ENCODE assay signal across 8 cellular contexts in genomic region chr20:6006603-6006949, GRCh38. TPM values are rescaled to one million over a fixed set of nuclear protein-coding genes. Genes with fewer than 3 reads are reported as not detected.
DNase-seq lines count a peak whose midpoint lies in the region; ATAC-seq and TF ChIP-seq lines count a peak whose summit lies in the region.

No MANE protein-coding gene starts in this region.

- H3K9me3 ChIP-seq in heart left ventricle (no peaks in the 10 kb centered on the region), adrenal gland (replicated peaks in 1 of 3) (no peaks in the 10 kb centered on the region), uterus (no peaks in the 10 kb centered on the region)

- intact Hi-C loops in heart left ventricle (cut with DNase I), result no loop called here
- intact Hi-C loops in left cardiac atrium (cut with DNase I), result no loop called here
- intact Hi-C loops in adrenal gland (cut with DNase I), result no loop called here
- intact Hi-C loops in lower leg skin (cut with DNase I; ENCODE audit: low total_unique reads), result no loop called here
- intact Hi-C loops in uterus (cut with DNase I; ENCODE audit: low total_unique reads), result no loop called here
- intact Hi-C loops in posterior cingulate gyrus (cut with DNase I), result no loop called here

- H3K36me3 ChIP-seq in heart left ventricle (peaks cover 0 to 21% (median 16%) of the 10 kb centered on the region in 9 donors), adrenal gland (replicated peaks in 1 of 2) (peaks cover 0 to 19% of the 10 kb centered on the region in 2 donors), uterus (no peaks in the 10 kb centered on the region)

- ATAC-seq in heart left ventricle (no peak), left cardiac atrium (no peak), HG03469 (IDR thresholded peaks at IDR 0.05; ENCODE audit: unreplicated experiment) (no peak)

- TF ChIP-seq CTCF in heart left ventricle (IDR thresholded peaks at IDR 0.05), result no peak
- TF ChIP-seq CTCF in adrenal gland (IDR thresholded peaks at IDR 0.05), result no peak
- TF ChIP-seq CTCF in lower leg skin (IDR thresholded peaks at IDR 0.05), result no peak
- TF ChIP-seq CTCF in uterus (IDR thresholded peaks at IDR 0.05), result no peak

- WGBS in heart left ventricle, 4 donors, result 0 to 1% (median 1%) methylated on average over 7 to 10 of the region's 10 CpGs
- WGBS in adrenal gland, 4 donors, result 0 to 2% (median 0%) methylated on average over 5 to 10 of the region's 10 CpGs
- 1% methylated on average over 10 of the region's 10 CpGs for WGBS in lower leg skin, 2 donors

- H3K4me1 ChIP-seq in heart left ventricle, result peaks cover 0 to 38% (median 19%) of the 10 kb centered on the region in 12 donors
- peaks cover 14 to 41% of the 10 kb centered on the region in 2 donors for H3K4me1 ChIP-seq in adrenal gland (replicated peaks in 1 of 2)
- no peaks in the 10 kb centered on the region for H3K4me1 ChIP-seq in uterus

- DNase-seq in heart left ventricle, result no peak
- DNase-seq in left cardiac atrium, result no peak
- DNase-seq in adrenal gland, result peak in 1 of 7 donors; percentile 9
- DNase-seq in lower leg skin (ENCODE audit: low spot score in 2 of 2), result no peak
- no peak for DNase-seq in uterus
- DNase-seq in posterior cingulate gyrus, result no peak
- no peak for DNase-seq in mesenteric fat pad (ENCODE audit: low spot score)

- no peaks in the 10 kb centered on the region for H3K27me3 ChIP-seq in heart left ventricle
- H3K27me3 ChIP-seq in adrenal gland, result no peaks in the 10 kb centered on the region
- H3K27me3 ChIP-seq in uterus, result no peaks in the 10 kb centered on the region

- TF ChIP-seq POLR2A in heart left ventricle (IDR thresholded peaks at IDR 0.05), result no peak
- TF ChIP-seq POLR2A in adrenal gland (IDR thresholded peaks at IDR 0.05), result no peak
- no peak for TF ChIP-seq POLR2A in lower leg skin (IDR thresholded peaks at IDR 0.05)
- TF ChIP-seq POLR2A in uterus (IDR thresholded peaks at IDR 0.05), result no peak

- peak overlapping the region; percentile 61 to 97 (median 82) for H3K4me3 ChIP-seq in heart left ventricle
- H3K4me3 ChIP-seq in adrenal gland, result peak overlapping the region; percentile 51 to 98 (median 88)
- peak overlapping the region; percentile 84 for H3K4me3 ChIP-seq in lower leg skin (ENCODE audit: low read depth, poor library complexity, severe bottlenecking)
- peak overlapping the region; percentile 30 to 90 for H3K4me3 ChIP-seq in uterus

- H3K27ac ChIP-seq in heart left ventricle (peak overlapping the region; percentile 68 to 94 (median 87)), adrenal gland (peak overlapping the region in 4 of 5 donors; percentile 52 to 89 (median 76)), uterus (peak overlapping the region; percentile 80 to 82)

RNA-seq across cellular contexts. Expression of gene CRLS1, which starts 0.7 kb away (rescaled TPM):
- 100 to 1,000 TPM in 2 of 9 donors, 10 to 100 TPM in 7; 44.4 to 106 (median 91.3) TPM for total RNA-seq in heart left ventricle
- 100 to 1,000 TPM in 1 of 2 donors, 10 to 100 TPM in 1; 66.6 to 119 TPM for polyA plus RNA-seq in heart left ventricle
- total RNA-seq in left cardiac atrium, result 10 to 100 TPM; 73.9 to 83.5 TPM
- total RNA-seq in adrenal gland, result 100 to 1,000 TPM in 2 of 8 donors, 10 to 100 TPM in 6; 45.5 to 116 (median 70.5) TPM
- polyA plus RNA-seq in adrenal gland, result 100 to 1,000 TPM in 2 of 3 donors, 10 to 100 TPM in 1; 69.9 to 156 (median 136) TPM
- 10 to 100 TPM; 23.0 to 29.0 (median 25.3) TPM for total RNA-seq in lower leg skin
- total RNA-seq in uterus, result 10 to 100 TPM; 42.5 to 89.1 (median 44.6) TPM
- total RNA-seq in mesenteric fat pad, result 149 TPM

RNA-seq across cellular contexts. Expression of gene LRRN4, which starts 47.3 kb away (rescaled TPM):
- total RNA-seq in heart left ventricle (10 to 100 TPM in 1 of 9 donors, under 1 TPM in 6, not detected in 2; 0.12 to 18.7 (median 0.17) TPM), left cardiac atrium (1 to 10 TPM; 3.6 to 3.7 TPM), adrenal gland (under 1 TPM in 2 of 8 donors, not detected in 6; 0.11 to 0.17 TPM), lower leg skin (not detected), uterus (1 to 10 TPM in 1 of 4 donors, under 1 TPM in 1, not detected in 2; 0.73 to 1.2 TPM), mesenteric fat pad (0.13 TPM)
- polyA plus RNA-seq in heart left ventricle (not detected), adrenal gland (under 1 TPM in 1 of 3 donors, not detected in 2; 0.07 TPM)

RNA-seq across cellular contexts. Expression of gene MCM8, which starts 56.1 kb away (rescaled TPM):
- total RNA-seq in heart left ventricle (1 to 10 TPM; 3.5 to 8.7 (median 6.6) TPM), left cardiac atrium (1 to 10 TPM; 6.8 to 7.2 TPM), adrenal gland (1 to 10 TPM; 1.8 to 9.3 (median 5.8) TPM), lower leg skin (1 to 10 TPM; 2.4 to 5.1 (median 4.3) TPM), uterus (10 to 100 TPM in 1 of 4 donors, 1 to 10 TPM in 3; 3.8 to 10.9 (median 8.7) TPM), mesenteric fat pad (4.3 TPM)
- polyA plus RNA-seq in heart left ventricle (1 to 10 TPM; 1.8 to 4.9 TPM), adrenal gland (1 to 10 TPM; 1.9 to 4.5 (median 2.6) TPM)

RNA-seq across cellular contexts. Expression of gene TRMT6, which starts 56.2 kb away (rescaled TPM):
- 10 to 100 TPM in 4 of 9 donors, 1 to 10 TPM in 5; 5.8 to 12.0 (median 9.8) TPM for total RNA-seq in heart left ventricle
- polyA plus RNA-seq in heart left ventricle, result 10 to 100 TPM in 1 of 2 donors, 1 to 10 TPM in 1; 4.8 to 18.2 TPM
- total RNA-seq in left cardiac atrium, result 10 to 100 TPM in 1 of 2 donors, 1 to 10 TPM in 1; 7.3 to 13.8 TPM
- 10 to 100 TPM in 7 of 8 donors, 1 to 10 TPM in 1; 8.9 to 18.8 (median 15.1) TPM for total RNA-seq in adrenal gland
- 10 to 100 TPM; 12.5 to 32.0 (median 15.0) TPM for polyA plus RNA-seq in adrenal gland
- total RNA-seq in lower leg skin, result 10 to 100 TPM; 10.2 to 16.1 (median 11.4) TPM
- 10 to 100 TPM in 1 of 4 donors, 1 to 10 TPM in 3; 1.8 to 11.9 (median 4.0) TPM for total RNA-seq in uterus
- 13.2 TPM for total RNA-seq in mesenteric fat pad
